ENCODE assay signal across 1 cellular context in the genomic region with DNA sequence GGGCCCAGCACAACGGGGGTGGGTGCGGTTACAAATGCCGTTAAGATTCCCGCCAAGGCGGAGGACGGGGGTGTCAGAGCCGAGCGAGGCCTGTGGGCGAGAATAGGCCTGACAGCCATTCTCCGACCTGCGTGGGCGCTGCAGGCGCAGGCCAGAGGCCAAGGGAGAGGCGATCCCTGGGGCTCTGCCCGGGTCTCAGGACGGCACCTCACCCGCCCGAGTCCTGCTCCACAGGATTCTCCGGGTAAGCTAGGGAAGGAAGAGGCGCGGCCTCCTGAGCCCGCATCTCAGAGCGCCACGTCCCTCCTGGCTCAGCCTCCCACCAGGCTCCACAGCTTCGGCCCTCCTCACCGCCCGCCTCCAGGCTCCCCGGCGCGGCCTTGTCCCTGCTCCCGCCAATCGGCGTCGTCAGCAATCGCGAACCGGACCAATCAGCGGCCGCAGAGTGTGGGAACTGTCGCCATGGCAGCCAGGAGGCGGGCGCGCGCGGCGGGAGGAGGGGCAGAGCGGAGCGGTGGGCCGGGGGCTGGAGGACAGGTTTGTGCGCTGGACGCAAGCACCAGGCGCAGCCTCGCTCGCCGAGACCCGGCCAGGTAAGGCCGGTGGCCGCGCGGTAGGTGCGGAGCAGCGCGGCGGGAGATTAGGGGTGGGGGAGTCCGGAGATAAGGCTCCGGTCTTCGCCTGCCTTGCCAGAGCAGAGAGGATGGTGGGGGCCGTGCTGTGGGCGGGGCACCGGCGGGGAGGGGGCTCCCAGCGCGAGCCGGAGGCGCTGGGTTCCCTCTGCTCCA.
TF ChIP-seq lines count a peak whose summit lies in the region.

A gene (plus strand): TSS at position 504 of the 788 bp plus-strand sequence. CDS start 18,585 bp downstream, outside the sequence.

TF ChIP-seq in GM12878, 131 proteins besides CTCF, POLR2A, EP300 and RAD21 (continued from another document and continues in another):
- TF ChIP-seq, protein P1, sequence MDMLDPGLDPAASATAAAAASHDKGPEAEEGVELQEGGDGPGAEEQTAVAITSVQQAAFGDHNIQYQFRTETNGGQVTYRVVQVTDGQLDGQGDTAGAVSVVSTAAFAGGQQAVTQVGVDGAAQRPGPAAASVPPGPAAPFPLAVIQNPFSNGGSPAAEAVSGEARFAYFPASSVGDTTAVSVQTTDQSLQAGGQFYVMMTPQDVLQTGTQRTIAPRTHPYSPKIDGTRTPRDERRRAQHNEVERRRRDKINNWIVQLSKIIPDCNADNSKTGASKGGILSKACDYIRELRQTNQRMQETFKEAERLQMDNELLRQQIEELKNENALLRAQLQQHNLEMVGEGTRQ (IDR thresholded peaks at IDR 0.05; ENCODE audit: borderline replicate concordance, low read depth, low read length): no peak
- TF ChIP-seq STAT1 (conservative IDR thresholded peaks at IDR 0.05) (peak; percentile 19; the same call in 1 of the 2 replicates), JUNB (IDR thresholded peaks at IDR 0.05) (no peak), NR2C1 (IDR thresholded peaks at IDR 0.05) (no peak), ZNF24 (IDR thresholded peaks at IDR 0.05) (no peak), POU2F2 (IDR thresholded peaks at IDR 0.05; ENCODE audit: borderline replicate concordance, low read depth, low read length) (no peak), NR2F1 (conservative IDR thresholded peaks at IDR 0.05) (peak; percentile 88), WRNIP1 (IDR thresholded peaks at IDR 0.05; ENCODE audit: borderline replicate concordance, low read depth, low read length) (no peak), SIX5 (IDR thresholded peaks at IDR 0.05; ENCODE audit: low read depth, low read length, severe bottlenecking) (no peak), FOS (IDR thresholded peaks at IDR 0.05; ENCODE audit: borderline replicate concordance, extremely low read depth, insufficient read length) (peak; percentile 77), ETV6 (conservative IDR thresholded peaks at IDR 0.05 in 1 of 2, IDR thresholded peaks at IDR 0.05 in 1 of 2; ENCODE audit: borderline replicate concordance in 1 of 2, low read depth in 1 of 2) (no peak), SUZ12 (IDR thresholded peaks at IDR 0.05; ENCODE audit: unreplicated experiment) (no peak), FOXM1 (IDR thresholded peaks at IDR 0.05; ENCODE audit: low read depth, low read length) (no peak; the same call in 1 of the 2 replicates), MYB (IDR thresholded peaks at IDR 0.05; ENCODE audit: borderline replicate concordance, low read depth, low read length) (peak; percentile 18; the same call in 1 of the 2 replicates), GABPA (IDR thresholded peaks at IDR 0.05; ENCODE audit: low read depth) (no peak), MEF2B (IDR thresholded peaks at IDR 0.05; ENCODE audit: partially characterized antibody, poor library complexity, severe bottlenecking) (peak; percentile 41), ZZZ3 (IDR thresholded peaks at IDR 0.05; ENCODE audit: control insufficient read depth, insufficient read length, low read depth) (no peak), IKZF1 (conservative IDR thresholded peaks at IDR 0.05) (peak; percentile 89), RBBP5 (conservative IDR thresholded peaks at IDR 0.05) (no peak), JUND (IDR thresholded peaks at IDR 0.05; ENCODE audit: low read depth, low read length) (no peak), CHD4 (IDR thresholded peaks at IDR 0.05) (no peak), CREM (IDR thresholded peaks at IDR 0.05; ENCODE audit: low read depth) (peak; percentile 50; the same call in 1 of the 2 replicates), YY1 (IDR thresholded peaks at IDR 0.05; ENCODE audit: low read depth, low read length) (peak; percentile 80), RUNX3 (IDR thresholded peaks at IDR 0.05; ENCODE audit: low read length) (peak; percentile 94), BACH1 (IDR thresholded peaks at IDR 0.05; ENCODE audit: borderline replicate concordance) (peak; percentile 62)
- TF ChIP-seq, protein P2, sequence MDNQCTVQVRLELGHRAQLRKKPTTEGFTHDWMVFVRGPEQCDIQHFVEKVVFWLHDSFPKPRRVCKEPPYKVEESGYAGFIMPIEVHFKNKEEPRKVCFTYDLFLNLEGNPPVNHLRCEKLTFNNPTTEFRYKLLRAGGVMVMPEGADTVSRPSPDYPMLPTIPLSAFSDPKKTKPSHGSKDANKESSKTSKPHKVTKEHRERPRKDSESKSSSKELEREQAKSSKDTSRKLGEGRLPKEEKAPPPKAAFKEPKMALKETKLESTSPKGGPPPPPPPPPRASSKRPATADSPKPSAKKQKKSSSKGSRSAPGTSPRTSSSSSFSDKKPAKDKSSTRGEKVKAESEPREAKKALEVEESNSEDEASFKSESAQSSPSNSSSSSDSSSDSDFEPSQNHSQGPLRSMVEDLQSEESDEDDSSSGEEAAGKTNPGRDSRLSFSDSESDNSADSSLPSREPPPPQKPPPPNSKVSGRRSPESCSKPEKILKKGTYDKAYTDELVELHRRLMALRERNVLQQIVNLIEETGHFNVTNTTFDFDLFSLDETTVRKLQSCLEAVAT (IDR thresholded peaks at IDR 0.05): peak; percentile 85
- TF ChIP-seq, protein P3, sequence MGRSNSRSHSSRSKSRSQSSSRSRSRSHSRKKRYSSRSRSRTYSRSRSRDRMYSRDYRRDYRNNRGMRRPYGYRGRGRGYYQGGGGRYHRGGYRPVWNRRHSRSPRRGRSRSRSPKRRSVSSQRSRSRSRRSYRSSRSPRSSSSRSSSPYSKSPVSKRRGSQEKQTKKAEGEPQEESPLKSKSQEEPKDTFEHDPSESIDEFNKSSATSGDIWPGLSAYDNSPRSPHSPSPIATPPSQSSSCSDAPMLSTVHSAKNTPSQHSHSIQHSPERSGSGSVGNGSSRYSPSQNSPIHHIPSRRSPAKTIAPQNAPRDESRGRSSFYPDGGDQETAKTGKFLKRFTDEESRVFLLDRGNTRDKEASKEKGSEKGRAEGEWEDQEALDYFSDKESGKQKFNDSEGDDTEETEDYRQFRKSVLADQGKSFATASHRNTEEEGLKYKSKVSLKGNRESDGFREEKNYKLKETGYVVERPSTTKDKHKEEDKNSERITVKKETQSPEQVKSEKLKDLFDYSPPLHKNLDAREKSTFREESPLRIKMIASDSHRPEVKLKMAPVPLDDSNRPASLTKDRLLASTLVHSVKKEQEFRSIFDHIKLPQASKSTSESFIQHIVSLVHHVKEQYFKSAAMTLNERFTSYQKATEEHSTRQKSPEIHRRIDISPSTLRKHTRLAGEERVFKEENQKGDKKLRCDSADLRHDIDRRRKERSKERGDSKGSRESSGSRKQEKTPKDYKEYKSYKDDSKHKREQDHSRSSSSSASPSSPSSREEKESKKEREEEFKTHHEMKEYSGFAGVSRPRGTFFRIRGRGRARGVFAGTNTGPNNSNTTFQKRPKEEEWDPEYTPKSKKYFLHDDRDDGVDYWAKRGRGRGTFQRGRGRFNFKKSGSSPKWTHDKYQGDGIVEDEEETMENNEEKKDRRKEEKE (IDR thresholded peaks at IDR 0.05): no peak
- TF ChIP-seq, protein P4, sequence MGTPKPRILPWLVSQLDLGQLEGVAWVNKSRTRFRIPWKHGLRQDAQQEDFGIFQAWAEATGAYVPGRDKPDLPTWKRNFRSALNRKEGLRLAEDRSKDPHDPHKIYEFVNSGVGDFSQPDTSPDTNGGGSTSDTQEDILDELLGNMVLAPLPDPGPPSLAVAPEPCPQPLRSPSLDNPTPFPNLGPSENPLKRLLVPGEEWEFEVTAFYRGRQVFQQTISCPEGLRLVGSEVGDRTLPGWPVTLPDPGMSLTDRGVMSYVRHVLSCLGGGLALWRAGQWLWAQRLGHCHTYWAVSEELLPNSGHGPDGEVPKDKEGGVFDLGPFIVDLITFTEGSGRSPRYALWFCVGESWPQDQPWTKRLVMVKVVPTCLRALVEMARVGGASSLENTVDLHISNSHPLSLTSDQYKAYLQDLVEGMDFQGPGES (IDR thresholded peaks at IDR 0.05): peak; percentile 80
- TF ChIP-seq, protein P5, sequence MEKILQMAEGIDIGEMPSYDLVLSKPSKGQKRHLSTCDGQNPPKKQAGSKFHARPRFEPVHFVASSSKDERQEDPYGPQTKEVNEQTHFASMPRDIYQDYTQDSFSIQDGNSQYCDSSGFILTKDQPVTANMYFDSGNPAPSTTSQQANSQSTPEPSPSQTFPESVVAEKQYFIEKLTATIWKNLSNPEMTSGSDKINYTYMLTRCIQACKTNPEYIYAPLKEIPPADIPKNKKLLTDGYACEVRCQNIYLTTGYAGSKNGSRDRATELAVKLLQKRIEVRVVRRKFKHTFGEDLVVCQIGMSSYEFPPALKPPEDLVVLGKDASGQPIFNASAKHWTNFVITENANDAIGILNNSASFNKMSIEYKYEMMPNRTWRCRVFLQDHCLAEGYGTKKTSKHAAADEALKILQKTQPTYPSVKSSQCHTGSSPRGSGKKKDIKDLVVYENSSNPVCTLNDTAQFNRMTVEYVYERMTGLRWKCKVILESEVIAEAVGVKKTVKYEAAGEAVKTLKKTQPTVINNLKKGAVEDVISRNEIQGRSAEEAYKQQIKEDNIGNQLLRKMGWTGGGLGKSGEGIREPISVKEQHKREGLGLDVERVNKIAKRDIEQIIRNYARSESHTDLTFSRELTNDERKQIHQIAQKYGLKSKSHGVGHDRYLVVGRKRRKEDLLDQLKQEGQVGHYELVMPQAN (conservative IDR thresholded peaks at IDR 0.05): peak; percentile 36; the same call in 1 of the 2 replicates
- TF ChIP-seq, protein P6, sequence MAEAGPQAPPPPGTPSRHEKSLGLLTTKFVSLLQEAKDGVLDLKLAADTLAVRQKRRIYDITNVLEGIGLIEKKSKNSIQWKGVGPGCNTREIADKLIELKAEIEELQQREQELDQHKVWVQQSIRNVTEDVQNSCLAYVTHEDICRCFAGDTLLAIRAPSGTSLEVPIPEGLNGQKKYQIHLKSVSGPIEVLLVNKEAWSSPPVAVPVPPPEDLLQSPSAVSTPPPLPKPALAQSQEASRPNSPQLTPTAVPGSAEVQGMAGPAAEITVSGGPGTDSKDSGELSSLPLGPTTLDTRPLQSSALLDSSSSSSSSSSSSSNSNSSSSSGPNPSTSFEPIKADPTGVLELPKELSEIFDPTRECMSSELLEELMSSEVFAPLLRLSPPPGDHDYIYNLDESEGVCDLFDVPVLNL (IDR thresholded peaks at IDR 0.05; ENCODE audit: low read depth, low read length): peak; percentile 77
- TF ChIP-seq, protein P7, sequence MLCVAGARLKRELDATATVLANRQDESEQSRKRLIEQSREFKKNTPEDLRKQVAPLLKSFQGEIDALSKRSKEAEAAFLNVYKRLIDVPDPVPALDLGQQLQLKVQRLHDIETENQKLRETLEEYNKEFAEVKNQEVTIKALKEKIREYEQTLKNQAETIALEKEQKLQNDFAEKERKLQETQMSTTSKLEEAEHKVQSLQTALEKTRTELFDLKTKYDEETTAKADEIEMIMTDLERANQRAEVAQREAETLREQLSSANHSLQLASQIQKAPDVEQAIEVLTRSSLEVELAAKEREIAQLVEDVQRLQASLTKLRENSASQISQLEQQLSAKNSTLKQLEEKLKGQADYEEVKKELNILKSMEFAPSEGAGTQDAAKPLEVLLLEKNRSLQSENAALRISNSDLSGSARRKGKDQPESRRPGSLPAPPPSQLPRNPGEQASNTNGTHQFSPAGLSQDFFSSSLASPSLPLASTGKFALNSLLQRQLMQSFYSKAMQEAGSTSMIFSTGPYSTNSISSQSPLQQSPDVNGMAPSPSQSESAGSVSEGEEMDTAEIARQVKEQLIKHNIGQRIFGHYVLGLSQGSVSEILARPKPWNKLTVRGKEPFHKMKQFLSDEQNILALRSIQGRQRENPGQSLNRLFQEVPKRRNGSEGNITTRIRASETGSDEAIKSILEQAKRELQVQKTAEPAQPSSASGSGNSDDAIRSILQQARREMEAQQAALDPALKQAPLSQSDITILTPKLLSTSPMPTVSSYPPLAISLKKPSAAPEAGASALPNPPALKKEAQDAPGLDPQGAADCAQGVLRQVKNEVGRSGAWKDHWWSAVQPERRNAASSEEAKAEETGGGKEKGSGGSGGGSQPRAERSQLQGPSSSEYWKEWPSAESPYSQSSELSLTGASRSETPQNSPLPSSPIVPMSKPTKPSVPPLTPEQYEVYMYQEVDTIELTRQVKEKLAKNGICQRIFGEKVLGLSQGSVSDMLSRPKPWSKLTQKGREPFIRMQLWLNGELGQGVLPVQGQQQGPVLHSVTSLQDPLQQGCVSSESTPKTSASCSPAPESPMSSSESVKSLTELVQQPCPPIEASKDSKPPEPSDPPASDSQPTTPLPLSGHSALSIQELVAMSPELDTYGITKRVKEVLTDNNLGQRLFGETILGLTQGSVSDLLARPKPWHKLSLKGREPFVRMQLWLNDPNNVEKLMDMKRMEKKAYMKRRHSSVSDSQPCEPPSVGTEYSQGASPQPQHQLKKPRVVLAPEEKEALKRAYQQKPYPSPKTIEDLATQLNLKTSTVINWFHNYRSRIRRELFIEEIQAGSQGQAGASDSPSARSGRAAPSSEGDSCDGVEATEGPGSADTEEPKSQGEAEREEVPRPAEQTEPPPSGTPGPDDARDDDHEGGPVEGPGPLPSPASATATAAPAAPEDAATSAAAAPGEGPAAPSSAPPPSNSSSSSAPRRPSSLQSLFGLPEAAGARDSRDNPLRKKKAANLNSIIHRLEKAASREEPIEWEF (IDR thresholded peaks at IDR 0.05; ENCODE audit: insufficient replicate concordance, low read depth, low read length): no peak
- TF ChIP-seq, protein P8, sequence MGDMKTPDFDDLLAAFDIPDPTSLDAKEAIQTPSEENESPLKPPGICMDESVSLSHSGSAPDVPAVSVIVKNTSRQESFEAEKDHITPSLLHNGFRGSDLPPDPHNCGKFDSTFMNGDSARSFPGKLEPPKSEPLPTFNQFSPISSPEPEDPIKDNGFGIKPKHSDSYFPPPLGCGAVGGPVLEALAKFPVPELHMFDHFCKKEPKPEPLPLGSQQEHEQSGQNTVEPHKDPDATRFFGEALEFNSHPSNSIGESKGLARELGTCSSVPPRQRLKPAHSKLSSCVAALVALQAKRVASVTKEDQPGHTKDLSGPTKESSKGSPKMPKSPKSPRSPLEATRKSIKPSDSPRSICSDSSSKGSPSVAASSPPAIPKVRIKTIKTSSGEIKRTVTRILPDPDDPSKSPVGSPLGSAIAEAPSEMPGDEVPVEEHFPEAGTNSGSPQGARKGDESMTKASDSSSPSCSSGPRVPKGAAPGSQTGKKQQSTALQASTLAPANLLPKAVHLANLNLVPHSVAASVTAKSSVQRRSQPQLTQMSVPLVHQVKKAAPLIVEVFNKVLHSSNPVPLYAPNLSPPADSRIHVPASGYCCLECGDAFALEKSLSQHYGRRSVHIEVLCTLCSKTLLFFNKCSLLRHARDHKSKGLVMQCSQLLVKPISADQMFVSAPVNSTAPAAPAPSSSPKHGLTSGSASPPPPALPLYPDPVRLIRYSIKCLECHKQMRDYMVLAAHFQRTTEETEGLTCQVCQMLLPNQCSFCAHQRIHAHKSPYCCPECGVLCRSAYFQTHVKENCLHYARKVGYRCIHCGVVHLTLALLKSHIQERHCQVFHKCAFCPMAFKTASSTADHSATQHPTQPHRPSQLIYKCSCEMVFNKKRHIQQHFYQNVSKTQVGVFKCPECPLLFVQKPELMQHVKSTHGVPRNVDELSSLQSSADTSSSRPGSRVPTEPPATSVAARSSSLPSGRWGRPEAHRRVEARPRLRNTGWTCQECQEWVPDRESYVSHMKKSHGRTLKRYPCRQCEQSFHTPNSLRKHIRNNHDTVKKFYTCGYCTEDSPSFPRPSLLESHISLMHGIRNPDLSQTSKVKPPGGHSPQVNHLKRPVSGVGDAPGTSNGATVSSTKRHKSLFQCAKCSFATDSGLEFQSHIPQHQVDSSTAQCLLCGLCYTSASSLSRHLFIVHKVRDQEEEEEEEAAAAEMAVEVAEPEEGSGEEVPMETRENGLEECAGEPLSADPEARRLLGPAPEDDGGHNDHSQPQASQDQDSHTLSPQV (IDR thresholded peaks at IDR 0.05): no peak
- TF ChIP-seq, protein P9, sequence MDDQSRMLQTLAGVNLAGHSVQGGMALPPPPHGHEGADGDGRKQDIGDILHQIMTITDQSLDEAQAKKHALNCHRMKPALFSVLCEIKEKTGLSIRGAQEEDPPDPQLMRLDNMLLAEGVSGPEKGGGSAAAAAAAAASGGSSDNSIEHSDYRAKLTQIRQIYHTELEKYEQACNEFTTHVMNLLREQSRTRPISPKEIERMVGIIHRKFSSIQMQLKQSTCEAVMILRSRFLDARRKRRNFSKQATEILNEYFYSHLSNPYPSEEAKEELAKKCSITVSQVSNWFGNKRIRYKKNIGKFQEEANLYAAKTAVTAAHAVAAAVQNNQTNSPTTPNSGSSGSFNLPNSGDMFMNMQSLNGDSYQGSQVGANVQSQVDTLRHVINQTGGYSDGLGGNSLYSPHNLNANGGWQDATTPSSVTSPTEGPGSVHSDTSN (IDR thresholded peaks at IDR 0.05; ENCODE audit: insufficient replicate concordance, low read depth, low read length): no peak
